19 cellular contexts compared by ENCODE assay signal in genomic region chr15:77980094-77980493, GRCh38.
"Had no signal": no experiment of that assay in that cellular context is flagged by ENCODE, and none has a peak within 500 bp of the region (broad histone marks: within the 10 kb centered on the region; RNA-seq: fewer than 3 reads in every experiment).

No MANE protein-coding gene starts in this region.

- ATAC-seq: esophagus mucosa; gastrocnemius medialis; heart right ventricle; left cardiac atrium; naive thymus-derived CD4-positive, alpha-beta T cell; right lobe of liver; upper lobe of right lung had no signal

- H3K27ac Mint-ChIP-seq: nephron progenitor cell; stimulated activated naive B cell treated with anti-CD40 and anti-IgM and Interleukin-4, amounts not matched to agents 10 μg/mL and 1 μg/mL and 100 μg/mL, for 72 hours had no signal

- H3K9me3 Mint-ChIP-seq: naive thymus-derived CD4-positive, alpha-beta T cell; nephron progenitor cell; stimulated activated naive B cell treated with anti-CD40 and anti-IgM and Interleukin-4, amounts not matched to agents 10 μg/mL and 1 μg/mL and 100 μg/mL, for 72 hours had no signal

- DNase-seq: caudate nucleus; colonic mucosa; dermis blood vessel endothelial cell; gastrocnemius medialis; heart right ventricle; hypothalamus; left cardiac atrium; left ventricle myocardium inferior; mesenchymal stem cell; naive thymus-derived CD4-positive, alpha-beta T cell; nephron progenitor cell; psoas muscle; retina; stimulated activated CD4-positive, alpha-beta T cell treated with anti-CD3 and anti-CD28 coated beads, Interleukin-2, amount 100 ng/mL, for 24 hours; stimulated activated CD4-positive, alpha-beta T cell treated with anti-CD3 and anti-CD28 coated beads, Interleukin-4, amount 100 ng/mL, for 4 hours; stimulated activated naive B cell treated with anti-CD40 and anti-IgM and Interleukin-4, amounts not matched to agents 10 μg/mL and 1 μg/mL and 100 μg/mL, for 72 hours; upper lobe of right lung had no signal

- H3K36me3 Mint-ChIP-seq: naive thymus-derived CD4-positive, alpha-beta T cell; stimulated activated naive B cell treated with anti-CD40 and anti-IgM and Interleukin-4, amounts not matched to agents 10 μg/mL and 1 μg/mL and 100 μg/mL, for 72 hours had no signal

- H3K4me3 Mint-ChIP-seq: naive thymus-derived CD4-positive, alpha-beta T cell; nephron progenitor cell; stimulated activated naive B cell treated with anti-CD40 and anti-IgM and Interleukin-4, amounts not matched to agents 10 μg/mL and 1 μg/mL and 100 μg/mL, for 72 hours had no signal
